In genomic region chr7:74027683-74028320, GRCh38 we compare ENCODE assay signal across 10 cellular contexts. TPM values are rescaled to one million over a fixed set of nuclear protein-coding genes. Genes with fewer than 3 reads are reported as not detected.
DNase-seq lines count a peak whose midpoint lies in the region; TF ChIP-seq lines count a peak whose summit lies in the region.
"Had no signal": no experiment of that assay in that cellular context is flagged by ENCODE, and none has a peak within 500 bp of the region (broad histone marks: within the 10 kb centered on the region; RNA-seq: fewer than 3 reads in every experiment).

Gene ELN, plus strand, starts transcription at chr7:74028173. Its CDS starts 15 bp downstream, at chr7:74028188.

- no peaks in the 10 kb centered on the region for H3K79me2 ChIP-seq in PC-9 (ENCODE audit: low read depth)

- peaks cover 5% of the 10 kb centered on the region; the same call in 1 of the 2 replicates for H3F3A ChIP-seq in PC-9 (ENCODE audit: insufficient read depth, low read depth)

- intact Hi-C loops in stomach (cut with DNase I; ENCODE audit: low total_unique reads) (loop anchor here (10.0 kb wide), 1 partner anchor 163 kb away; the partner anchor contains the start of gene TMEM270), PC-9 (cut with micrococcal nuclease; ENCODE audit: unreplicated experiment) (no loop called here)

- no peaks in the 10 kb centered on the region for H3K27me3 Mint-ChIP-seq in chondrocyte (ENCODE audit: low read depth)

- H3K27ac Mint-ChIP-seq in chondrocyte (ENCODE audit: unreplicated experiment), result peak within 1 kb of the TSS; percentile 90
- H3K27ac Mint-ChIP-seq: dendritic cell treated with granulocyte-macrophage colony-stimulating factor and Interleukin-4, amounts not matched to agents 40 ng/mL and 50 ng/mL, for 4 days had no signal

- H3K27me3 ChIP-seq in liver (ENCODE audit: control insufficient read depth in 4 of 4, insufficient read depth in 4 of 4, low read length in 3 of 4) (no peaks in the 10 kb centered on the region), stomach (peaks cover 0 to 76% (median 17%) of the 10 kb centered on the region in 3 donors), PC-9 (ENCODE audit: insufficient read depth, low read depth) (peaks cover 12% of the 10 kb centered on the region; the same call in 1 of the 2 replicates), HAP-1 (ENCODE audit: low read depth) (peaks cover 13% of the 10 kb centered on the region)

- TF ChIP-seq POLR2A in stomach (IDR thresholded peaks at IDR 0.05) (no peak), erythroblast (IDR thresholded peaks at IDR 0.05; ENCODE audit: low read length) (no peak)

- no peaks in the 10 kb centered on the region for H3K36me3 ChIP-seq in liver (ENCODE audit: control insufficient read depth in 4 of 4, insufficient read depth in 3 of 4, low read depth in 1 of 4, low read length in 3 of 4)
- no peaks in the 10 kb centered on the region for H3K36me3 ChIP-seq in stomach
- H3K36me3 ChIP-seq in PC-9 (ENCODE audit: low read depth), result no peaks in the 10 kb centered on the region
- no peaks in the 10 kb centered on the region for H3K36me3 ChIP-seq in HAP-1 (replicated peaks)

- H3K27ac ChIP-seq in liver (ENCODE audit: low read depth in 1 of 2, low read length in 2 of 2) (peak within 1 kb of the TSS; percentile 40 to 47), stomach (peak within 1 kb of the TSS; percentile 58 to 85 (median 79)), PC-9 (no peak within 1 kb of the TSS)

- no peaks in the 10 kb centered on the region for H3K9me3 Mint-ChIP-seq in chondrocyte (ENCODE audit: low read depth)
- H3K9me3 Mint-ChIP-seq: dendritic cell treated with granulocyte-macrophage colony-stimulating factor and Interleukin-4, amounts not matched to agents 40 ng/mL and 50 ng/mL, for 4 days had no signal

- DNase-seq in M059J (ENCODE audit: low read depth) (no peak), chondrocyte (ENCODE audit: low spot score) (no peak), stomach (peak; percentile 61), erythroblast (lab: John Stamatoyannopoulos, UW) (no peak), PC-9 (no peak), HAP-1 (ENCODE audit: low spot score in 2 of 2) (no peak), OCI-M1 (lab: John Stamatoyannopoulos, UW) (no peak)

- H3K9me2 ChIP-seq in PC-9 (ENCODE audit: insufficient read depth), result no peaks in the 10 kb centered on the region

- H3K4me1 Mint-ChIP-seq in chondrocyte (ENCODE audit: low read depth), result peaks cover 80% of the 10 kb centered on the region

- WGBS in liver, result 20% methylated on average over 39 of the region's 39 CpGs
- WGBS in stomach, 5 donors, result 4 to 23% (median 11%) methylated on average over 16 to 39 of the region's 39 CpGs

- no peak within 1 kb of the TSS for H3K9ac ChIP-seq in liver (ENCODE audit: low read depth in 1 of 2, low read length in 2 of 2)

- H3K4me2 ChIP-seq in PC-9, result no peak within 1 kb of the TSS

- H4K20me1 ChIP-seq in PC-9 (ENCODE audit: insufficient read depth), result no peaks in the 10 kb centered on the region

- peak in 1 of 2 donors; percentile 6 for TF ChIP-seq RAD21 in liver (IDR thresholded peaks at IDR 0.05)

- H3K4me1 ChIP-seq in liver (ENCODE audit: control insufficient read depth in 4 of 4, insufficient read depth in 4 of 4, low read length in 3 of 4), result peaks cover 2 to 30% (median 14%) of the 10 kb centered on the region in 4 donors
- H3K4me1 ChIP-seq in stomach, result peaks cover 33 to 92% (median 80%) of the 10 kb centered on the region in 4 donors
- H3K4me1 ChIP-seq in PC-9 (replicated peaks; ENCODE audit: insufficient read depth), result peaks cover 9% of the 10 kb centered on the region
- no peaks in the 10 kb centered on the region for H3K4me1 ChIP-seq in HAP-1

- no peak for TF ChIP-seq EP300 in stomach (IDR thresholded peaks at IDR 0.05)

- CTCF ChIA-PET in PC-9 (lab: Charles Lee), result interaction anchor here (0.5 kb wide), 1 partner anchor 25 kb away, joined by 3 read pairs; no protein-coding TSS in a partner anchor

- no peaks in the 10 kb centered on the region for H3K9me3 ChIP-seq in liver (ENCODE audit: control insufficient read depth in 4 of 4, low read length in 3 of 4)
- no peaks in the 10 kb centered on the region for H3K9me3 ChIP-seq in stomach
- H3K9me3 ChIP-seq in PC-9 (ENCODE audit: insufficient read depth, low read depth), result no peaks in the 10 kb centered on the region
- no peaks in the 10 kb centered on the region for H3K9me3 ChIP-seq in HAP-1

- H3K4me3 Mint-ChIP-seq in chondrocyte (ENCODE audit: unreplicated experiment), result peak within 1 kb of the TSS; percentile 84
- H3K4me3 Mint-ChIP-seq: dendritic cell treated with granulocyte-macrophage colony-stimulating factor and Interleukin-4, amounts not matched to agents 40 ng/mL and 50 ng/mL, for 4 days had no signal

- H2AFZ ChIP-seq in PC-9, result no peak within 1 kb of the TSS

- TF ChIP-seq CTCF in chondrocyte (IDR thresholded peaks at IDR 0.05) (no peak), liver (IDR thresholded peaks at IDR 0.05; ENCODE audit: low read depth, low read length, missing input control) (no peak), stomach (IDR thresholded peaks at IDR 0.05) (no peak), PC-9 (conservative IDR thresholded peaks at IDR 0.05) (no peak)

- in situ Hi-C loops in HAP-1 (cut with MboI; ENCODE audit: low sequenced_read_pairs), result no loop called here

- POLR2A ChIA-PET in PC-9 (lab: Charles Lee; ENCODE audit: unreplicated experiment), result no interaction called here

- H3K4me3 ChIP-seq in liver (ENCODE audit: low read depth in 1 of 3, low read length in 3 of 3) (peak within 1 kb of the TSS in 2 of 3 donors; percentile 29 to 37), stomach (peak within 1 kb of the TSS; percentile 42 to 66 (median 58)), PC-9 (no peak within 1 kb of the TSS), HAP-1 (no peak within 1 kb of the TSS)

- peaks cover 29% of the 10 kb centered on the region for H3K36me3 Mint-ChIP-seq in chondrocyte (ENCODE audit: low read depth)

- no TSS peak for BruUV-seq in PC-9 (replicated peaks; lab: Mats Ljungman, UMichigan)

TF ChIP-seq in liver, 16 proteins besides CTCF, POLR2A, EP300 and RAD21:
- no peak for TF ChIP-seq RXRA (IDR thresholded peaks at IDR 0.05)
- TF ChIP-seq NR2F2 (IDR thresholded peaks at IDR 0.05), result peak; percentile 48

RNA-seq across cellular contexts. Expression of gene ELN, which starts in this region (rescaled TPM):
- total RNA-seq in M059J (2014; rRNA removed; shearing (Covaris generic)), result 26.2 and 65.2 TPM in 2 replicates
- total RNA-seq in chondrocyte (8,224 to 15,554 TPM (median 15,093 TPM) in 3 replicates), liver (10 to 100 TPM in 1 of 2 donors, 1 to 10 TPM in 1; 8.7 to 16.3 TPM), stomach (100 to 1,000 TPM in 3 of 5 donors, 10 to 100 TPM in 2; 30.3 to 274 (median 122) TPM), PC-9 (2021) (0.11 TPM in 1 of 2 replicates, not detected in the other)
- polyA plus RNA-seq in liver (10 to 100 TPM in 1 of 2 donors, 1 to 10 TPM in 1; 2.7 to 10.6 TPM), stomach (10 to 100 TPM; 19.4 to 57.6 (median 28.8) TPM)
- total RNA-seq: SK-MEL-5 had no signal

Comparison
In these comparisons a context has a peak if more than half of its experiments do, and no peak if none do; other contexts are left out.
1. RNA of gene ELN (total RNA-seq): 8,224 to 15,554 TPM in chondrocyte; 30.3 to 274 TPM in stomach, 26.2 to 65.2 TPM in M059J, 8.7 to 16.3 TPM in liver and 0.11 TPM in PC-9; every median in the first group is over 10 times any median in the second.
2. H3K4me3 ChIP-seq: peak in liver (2 of 3) and stomach (4 of 4); none in PC-9 (single experiment) and HAP-1 (single experiment).